In the genomic region with DNA sequence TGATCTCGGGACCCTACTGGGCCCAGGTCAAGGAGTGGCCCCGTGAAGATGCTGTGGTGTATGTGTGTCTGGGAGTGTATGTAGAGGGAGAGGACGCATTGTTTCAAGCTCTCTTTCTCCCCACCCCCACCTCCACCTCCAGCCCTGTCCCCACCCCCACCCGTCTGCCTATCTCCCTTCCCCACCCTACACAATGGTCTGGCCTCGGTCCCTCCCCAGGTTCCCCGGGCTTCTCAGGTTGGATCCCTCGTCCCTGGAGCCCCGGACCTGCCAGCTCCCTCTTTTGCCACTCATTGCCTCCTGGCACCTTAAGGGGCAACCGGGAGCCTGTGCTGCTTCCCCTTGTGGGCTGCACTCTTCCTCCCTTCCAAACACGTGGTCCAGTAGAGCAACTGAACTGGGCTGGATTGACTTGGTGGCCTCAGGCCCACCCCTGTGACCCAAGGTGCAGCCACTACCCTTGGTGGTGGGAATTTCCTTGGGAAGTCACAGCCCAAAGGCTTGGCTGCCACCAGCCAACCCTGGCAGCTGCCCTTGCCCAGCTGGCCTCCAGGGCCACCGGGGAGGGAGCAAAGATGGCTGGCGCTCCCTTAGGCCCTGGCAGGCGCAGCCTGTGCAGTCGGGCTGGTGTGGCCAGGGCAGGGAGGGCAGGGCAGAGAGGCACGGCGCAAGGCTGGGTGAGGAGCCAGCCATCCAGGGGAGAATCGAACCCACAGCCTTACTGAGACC, we compare ENCODE assay signal across 1 cellular context.
TF ChIP-seq lines count a peak whose summit lies in the region.

No MANE protein-coding gene starts in this region.

TF ChIP-seq in WTC11, 78 proteins besides CTCF, POLR2A, EP300 and RAD21 (continues in another document):
- TF ChIP-seq IRF1 (CRISPR knock-in tag; IDR thresholded peaks at IDR 0.05) = no peak
- TF ChIP-seq ZNF512 (CRISPR knock-in tag; IDR thresholded peaks at IDR 0.05; ENCODE audit: borderline replicate concordance) = no peak
- TF ChIP-seq USF1 (CRISPR knock-in tag; IDR thresholded peaks at IDR 0.05) = 0 out of 2 replicates have a peak, but pooled peaks have one; percentile 63
- TF ChIP-seq, protein P1, sequence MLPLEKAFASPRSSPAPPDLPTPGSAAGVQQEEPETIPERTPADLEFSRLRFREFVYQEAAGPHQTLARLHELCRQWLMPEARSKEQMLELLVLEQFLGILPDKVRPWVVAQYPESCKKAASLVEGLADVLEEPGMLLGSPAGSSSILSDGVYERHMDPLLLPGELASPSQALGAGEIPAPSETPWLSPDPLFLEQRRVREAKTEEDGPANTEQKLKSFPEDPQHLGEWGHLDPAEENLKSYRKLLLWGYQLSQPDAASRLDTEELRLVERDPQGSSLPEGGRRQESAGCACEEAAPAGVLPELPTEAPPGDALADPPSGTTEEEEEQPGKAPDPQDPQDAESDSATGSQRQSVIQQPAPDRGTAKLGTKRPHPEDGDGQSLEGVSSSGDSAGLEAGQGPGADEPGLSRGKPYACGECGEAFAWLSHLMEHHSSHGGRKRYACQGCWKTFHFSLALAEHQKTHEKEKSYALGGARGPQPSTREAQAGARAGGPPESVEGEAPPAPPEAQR (CRISPR knock-in tag; IDR thresholded peaks at IDR 0.05) = no peak
- TF ChIP-seq SMAD3 (CRISPR knock-in tag; IDR thresholded peaks at IDR 0.05; ENCODE audit: borderline replicate concordance) = 0 out of 2 replicates have a peak, but pooled peaks have one; percentile 45
- TF ChIP-seq ARID4B (CRISPR knock-in tag; IDR thresholded peaks at IDR 0.05; ENCODE audit: borderline replicate concordance) = peak; percentile 73
- TF ChIP-seq MXD4 (CRISPR knock-in tag; IDR thresholded peaks at IDR 0.05; ENCODE audit: borderline replicate concordance) = no peak
- TF ChIP-seq GTF2I (CRISPR knock-in tag; conservative IDR thresholded peaks at IDR 0.05) = 0 out of 2 replicates have a peak, but pooled peaks have one; percentile 18
- TF ChIP-seq ZNF423 (CRISPR knock-in tag; IDR thresholded peaks at IDR 0.05) = no peak
- TF ChIP-seq RORB (CRISPR knock-in tag; IDR thresholded peaks at IDR 0.05) = no peak
- TF ChIP-seq TCF7 (CRISPR knock-in tag; IDR thresholded peaks at IDR 0.05; ENCODE audit: low read depth) = no peak; the same call in 1 of the 2 replicates
- 0 out of 2 replicates have a peak, but pooled peaks have one; percentile 21 for TF ChIP-seq ZNF281 (CRISPR knock-in tag; IDR thresholded peaks at IDR 0.05)
- TF ChIP-seq PRRX2 (CRISPR knock-in tag; IDR thresholded peaks at IDR 0.05) = no peak
- 0 out of 2 replicates have a peak, but pooled peaks have one; percentile 45 for TF ChIP-seq ZNF232 (CRISPR knock-in tag; IDR thresholded peaks at IDR 0.05)
- peak; percentile 96 for TF ChIP-seq ZNF121 (CRISPR knock-in tag; IDR thresholded peaks at IDR 0.05)
- no peak for TF ChIP-seq AR (CRISPR knock-in tag; IDR thresholded peaks at IDR 0.05)
- TF ChIP-seq GABPB1 (CRISPR knock-in tag; IDR thresholded peaks at IDR 0.05) = no peak
- 0 out of 2 replicates have a peak, but pooled peaks have one; percentile 16 for TF ChIP-seq CREM (CRISPR knock-in tag; IDR thresholded peaks at IDR 0.05)
- TF ChIP-seq JUN (CRISPR knock-in tag; IDR thresholded peaks at IDR 0.05) = no peak
- TF ChIP-seq, protein P2, sequence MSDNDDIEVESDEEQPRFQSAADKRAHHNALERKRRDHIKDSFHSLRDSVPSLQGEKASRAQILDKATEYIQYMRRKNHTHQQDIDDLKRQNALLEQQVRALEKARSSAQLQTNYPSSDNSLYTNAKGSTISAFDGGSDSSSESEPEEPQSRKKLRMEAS (CRISPR knock-in tag; IDR thresholded peaks at IDR 0.05) = peak; percentile 77
- no peak for TF ChIP-seq ZNF532 (CRISPR knock-in tag; IDR thresholded peaks at IDR 0.05; ENCODE audit: borderline replicate concordance)
- no peak for TF ChIP-seq CBFB (CRISPR knock-in tag; IDR thresholded peaks at IDR 0.05; ENCODE audit: low read depth)
- TF ChIP-seq EMX1 (CRISPR knock-in tag; IDR thresholded peaks at IDR 0.05) = no peak
- TF ChIP-seq, protein P3, sequence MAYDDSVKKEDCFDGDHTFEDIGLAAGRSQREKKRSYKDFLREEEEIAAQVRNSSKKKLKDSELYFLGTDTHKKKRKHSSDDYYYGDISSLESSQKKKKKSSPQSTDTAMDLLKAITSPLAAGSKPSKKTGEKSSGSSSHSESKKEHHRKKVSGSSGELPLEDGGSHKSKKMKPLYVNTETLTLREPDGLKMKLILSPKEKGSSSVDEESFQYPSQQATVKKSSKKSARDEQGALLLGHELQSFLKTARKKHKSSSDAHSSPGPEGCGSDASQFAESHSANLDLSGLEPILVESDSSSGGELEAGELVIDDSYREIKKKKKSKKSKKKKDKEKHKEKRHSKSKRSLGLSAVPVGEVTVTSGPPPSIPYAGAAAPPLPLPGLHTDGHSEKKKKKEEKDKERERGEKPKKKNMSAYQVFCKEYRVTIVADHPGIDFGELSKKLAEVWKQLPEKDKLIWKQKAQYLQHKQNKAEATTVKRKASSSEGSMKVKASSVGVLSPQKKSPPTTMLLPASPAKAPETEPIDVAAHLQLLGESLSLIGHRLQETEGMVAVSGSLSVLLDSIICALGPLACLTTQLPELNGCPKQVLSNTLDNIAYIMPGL (CRISPR knock-in tag; IDR thresholded peaks at IDR 0.05) = peak; percentile 64
- TF ChIP-seq, protein P4, sequence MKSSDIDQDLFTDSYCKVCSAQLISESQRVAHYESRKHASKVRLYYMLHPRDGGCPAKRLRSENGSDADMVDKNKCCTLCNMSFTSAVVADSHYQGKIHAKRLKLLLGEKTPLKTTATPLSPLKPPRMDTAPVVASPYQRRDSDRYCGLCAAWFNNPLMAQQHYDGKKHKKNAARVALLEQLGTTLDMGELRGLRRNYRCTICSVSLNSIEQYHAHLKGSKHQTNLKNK (CRISPR knock-in tag; IDR thresholded peaks at IDR 0.05) = no peak
- peak; percentile 89; the same call in 1 of the 2 replicates for TF ChIP-seq KAT7 (CRISPR knock-in tag; IDR thresholded peaks at IDR 0.05; ENCODE audit: borderline replicate concordance)
- no peak for TF ChIP-seq TEAD4 (CRISPR knock-in tag; IDR thresholded peaks at IDR 0.05)
